2 cellular contexts compared by ENCODE assay signal in the genomic region with DNA sequence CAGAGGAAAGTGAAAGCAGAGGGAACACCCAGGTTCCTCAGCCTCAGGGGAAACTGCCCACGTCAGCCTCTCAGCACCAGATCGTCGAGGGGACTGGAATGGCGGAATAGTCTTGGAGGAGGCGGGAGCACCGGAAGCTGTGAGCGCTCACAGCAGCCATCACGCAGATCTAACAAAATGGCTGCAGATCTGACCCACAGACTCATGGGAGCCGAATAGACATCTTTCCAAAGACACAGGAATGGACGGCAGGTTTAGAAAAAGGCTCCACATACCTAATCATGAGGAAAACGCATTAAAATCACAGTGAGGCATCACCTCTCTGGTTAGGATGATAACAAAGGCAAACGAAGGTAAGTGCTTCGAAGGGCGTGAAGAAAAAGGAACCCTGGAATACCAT.
TF ChIP-seq lines count a peak whose summit lies in the region.

No MANE protein-coding gene starts in this region.

TF ChIP-seq in GM23338, 12 proteins besides CTCF, POLR2A, EP300 and RAD21:
- TF ChIP-seq EZH2phosphoT487 (IDR thresholded peaks at IDR 0.05; ENCODE audit: unreplicated experiment) = no peak
- TF ChIP-seq CREB1 (CRISPR knock-in tag; IDR thresholded peaks at IDR 0.05; ENCODE audit: low read depth) = no peak
- TF ChIP-seq STAT1 (IDR thresholded peaks at IDR 0.05; ENCODE audit: unreplicated experiment) = no peak
- TF ChIP-seq ETS1 (IDR thresholded peaks at IDR 0.05) = no peak
- TF ChIP-seq NANOG (IDR thresholded peaks at IDR 0.05; ENCODE audit: borderline replicate concordance) = no peak
- TF ChIP-seq JUNB (IDR thresholded peaks at IDR 0.05; ENCODE audit: unreplicated experiment) = no peak

TF ChIP-seq in HepG2, 621 proteins besides CTCF, POLR2A, EP300 and RAD21:
- TF ChIP-seq TGIF2 (CRISPR knock-in tag; IDR thresholded peaks at IDR 0.05) (no peak), TRAFD1 (CRISPR knock-in tag; IDR thresholded peaks at IDR 0.05; ENCODE audit: borderline replicate concordance) (no peak), ZNF740 (CRISPR knock-in tag; IDR thresholded peaks at IDR 0.05) (no peak), PHF5A (CRISPR knock-in tag; IDR thresholded peaks at IDR 0.05; ENCODE audit: low read depth, unreplicated experiment) (no peak), SMYD3 (CRISPR knock-in tag; IDR thresholded peaks at IDR 0.05) (no peak), KLF9 (CRISPR knock-in tag; IDR thresholded peaks at IDR 0.05; ENCODE audit: low read depth) (no peak), XRCC5 (optimal IDR thresholded peaks at IDR 0.05; ENCODE audit: low read length) (no peak), ZNF773 (CRISPR knock-in tag; IDR thresholded peaks at IDR 0.05; ENCODE audit: borderline replicate concordance) (no peak), ZNF224 (CRISPR knock-in tag; IDR thresholded peaks at IDR 0.05) (no peak), ZNF639 (CRISPR knock-in tag; conservative IDR thresholded peaks at IDR 0.05) (no peak), STAT5B (CRISPR knock-in tag; IDR thresholded peaks at IDR 0.05) (no peak), HBP1 (CRISPR knock-in tag; IDR thresholded peaks at IDR 0.05; ENCODE audit: low read depth) (no peak), ATRX (CRISPR knock-in tag; IDR thresholded peaks at IDR 0.05; ENCODE audit: borderline replicate concordance) (no peak), SOX6 (IDR thresholded peaks at IDR 0.05) (no peak), SOX6 (CRISPR knock-in tag; IDR thresholded peaks at IDR 0.05) (no peak), ISL2 (CRISPR knock-in tag; IDR thresholded peaks at IDR 0.05) (no peak), ZNF552 (CRISPR knock-in tag; IDR thresholded peaks at IDR 0.05; ENCODE audit: borderline replicate concordance) (no peak), ZNF549 (CRISPR knock-in tag; IDR thresholded peaks at IDR 0.05) (no peak), ZNF430 (CRISPR knock-in tag; IDR thresholded peaks at IDR 0.05) (no peak)
- TF ChIP-seq, protein P1, sequence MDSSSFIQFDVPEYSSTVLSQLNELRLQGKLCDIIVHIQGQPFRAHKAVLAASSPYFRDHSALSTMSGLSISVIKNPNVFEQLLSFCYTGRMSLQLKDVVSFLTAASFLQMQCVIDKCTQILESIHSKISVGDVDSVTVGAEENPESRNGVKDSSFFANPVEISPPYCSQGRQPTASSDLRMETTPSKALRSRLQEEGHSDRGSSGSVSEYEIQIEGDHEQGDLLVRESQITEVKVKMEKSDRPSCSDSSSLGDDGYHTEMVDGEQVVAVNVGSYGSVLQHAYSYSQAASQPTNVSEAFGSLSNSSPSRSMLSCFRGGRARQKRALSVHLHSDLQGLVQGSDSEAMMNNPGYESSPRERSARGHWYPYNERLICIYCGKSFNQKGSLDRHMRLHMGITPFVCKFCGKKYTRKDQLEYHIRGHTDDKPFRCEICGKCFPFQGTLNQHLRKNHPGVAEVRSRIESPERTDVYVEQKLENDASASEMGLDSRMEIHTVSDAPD (CRISPR knock-in tag; IDR thresholded peaks at IDR 0.05) = no peak
